ENCODE assay signal across 8 cellular contexts in the genomic region with DNA sequence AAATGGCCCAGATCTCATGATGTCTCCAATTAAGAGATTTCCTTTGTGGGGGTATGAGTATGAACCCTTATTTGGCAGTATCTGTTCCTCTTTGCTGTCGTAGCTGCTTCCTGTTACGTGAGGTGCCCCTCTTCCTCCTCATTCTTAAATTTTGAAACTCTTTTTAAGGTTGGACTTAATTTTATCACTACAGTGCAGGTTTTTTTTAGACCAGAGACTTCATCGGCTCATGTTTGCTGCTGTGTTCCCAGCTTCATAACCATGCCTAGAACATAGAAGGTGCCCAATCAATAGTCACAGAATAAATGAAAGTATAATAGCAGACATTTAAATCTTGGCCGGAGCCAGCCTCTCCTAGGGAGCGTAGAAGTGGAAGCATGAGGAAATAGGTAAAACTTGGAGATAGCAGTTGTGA. TPM values are rescaled to one million over a fixed set of nuclear protein-coding genes. Genes with fewer than 3 reads are reported as not detected.
DNase-seq lines count a peak whose midpoint lies in the region; ATAC-seq and TF ChIP-seq lines count a peak whose summit lies in the region.

No MANE protein-coding gene starts in this region.

- no peak overlapping the region for H3K4me3 Mint-ChIP-seq in endodermal cell

- peaks cover 44% of the 10 kb centered on the region for H3K36me3 Mint-ChIP-seq in endodermal cell (ENCODE audit: low read depth)

- no peaks in the 10 kb centered on the region for H3K9me2 ChIP-seq in Karpas-422 (replicated peaks; ENCODE audit: insufficient read depth, low read length)

- H3K9me3 ChIP-seq in Karpas-422 (ENCODE audit: low read length) = no peaks in the 10 kb centered on the region
- H3K9me3 ChIP-seq in endodermal cell (ENCODE audit: control insufficient read depth, low read length) = peaks cover 13% of the 10 kb centered on the region

- ATAC-seq in GM21528 (IDR thresholded peaks at IDR 0.05; ENCODE audit: low FRiP score, unreplicated experiment) (peak; percentile 40), HG02840 (IDR thresholded peaks at IDR 0.05; ENCODE audit: low FRiP score, unreplicated experiment) (no peak)

- TF ChIP-seq CTCF in GM12875 (IDR thresholded peaks at IDR 0.05; ENCODE audit: borderline replicate concordance, insufficient read depth, low read depth, low read length) (no peak), endodermal cell (conservative IDR thresholded peaks at IDR 0.05) (no peak)

- no peaks in the 10 kb centered on the region for H4K20me1 ChIP-seq in Karpas-422 (ENCODE audit: insufficient read depth, low read depth, low read length)

- 88 to 94% methylated on average over 2 to 5 of the region's 5 CpGs for WGBS in endodermal cell (ENCODE audit: insufficient coverage in 1 of 2, insufficient read length in 1 of 2), 2 experiments

- H3K27me3 ChIP-seq in Karpas-422 (ENCODE audit: low read length) (no peaks in the 10 kb centered on the region), endodermal cell (ENCODE audit: control insufficient read depth, insufficient read depth, low read length, poor library complexity, severe bottlenecking) (no peaks in the 10 kb centered on the region), H7 (ENCODE audit: control insufficient read depth, insufficient read depth, low read length) (no peaks in the 10 kb centered on the region)

- H3K27ac Mint-ChIP-seq in endodermal cell = no peak overlapping the region

- H3K36me3 ChIP-seq in Karpas-422 (ENCODE audit: insufficient read depth, low read length) (peaks cover 45% of the 10 kb centered on the region), endodermal cell (ENCODE audit: control insufficient read depth, insufficient read depth, low read length) (peaks cover 48% of the 10 kb centered on the region), H7 (replicated peaks; ENCODE audit: control insufficient read depth, insufficient read depth, low read length) (no peaks in the 10 kb centered on the region)

- H3K79me2 ChIP-seq in Karpas-422 (ENCODE audit: low read length) = peaks cover 70% of the 10 kb centered on the region

- H3K4me3 ChIP-seq in GM12875 (ENCODE audit: low read depth, low read length) (peak overlapping the region; percentile 71), Karpas-422 (ENCODE audit: low read length) (peak overlapping the region; percentile 88), endodermal cell (ENCODE audit: low read length) (peak overlapping the region; percentile 97), H7 (ENCODE audit: insufficient read depth, low read depth, low read length) (no peak overlapping the region)

- peak; percentile 90 for DNase-seq in Karpas-422
- no peak for DNase-seq in endodermal cell
- DNase-seq in HK-2 (ENCODE audit: unreplicated experiment) = no peak
- DNase-seq in SK-N-DZ (ENCODE audit: low spot score) = no peak
- no peak for DNase-seq in H7

- peaks cover 28% of the 10 kb centered on the region for H3K4me1 ChIP-seq in Karpas-422 (ENCODE audit: low read length)
- H3K4me1 ChIP-seq in endodermal cell (ENCODE audit: control insufficient read depth, insufficient read depth, low read length) = peaks cover 3% of the 10 kb centered on the region

- H3K9ac ChIP-seq in Karpas-422 (ENCODE audit: low read length) (peak overlapping the region; percentile 91), endodermal cell (ENCODE audit: extremely low read depth, low read length, poor library complexity, severe bottlenecking) (no peak overlapping the region)

- H3K4me1 Mint-ChIP-seq in endodermal cell = peaks cover 13% of the 10 kb centered on the region

- H3K27ac ChIP-seq in Karpas-422 (ENCODE audit: low read length) (peak overlapping the region; percentile 86), endodermal cell (ENCODE audit: low read depth, low read length) (no peak overlapping the region)

- peaks cover 15% of the 10 kb centered on the region for H3K9me3 Mint-ChIP-seq in endodermal cell

- H3K4me2 ChIP-seq in Karpas-422 (ENCODE audit: low read depth, low read length, poor library complexity, severe bottlenecking) = peak overlapping the region; percentile 84

- H3K27me3 Mint-ChIP-seq in endodermal cell (ENCODE audit: insufficient read depth) = no peaks in the 10 kb centered on the region

- H2AFZ ChIP-seq in Karpas-422 (ENCODE audit: low read length) = no peak overlapping the region

RNA-seq across cellular contexts. Expression of gene MIOS, which starts 2.4 kb away (rescaled TPM):
- 89.1 and 105 TPM in 2 replicates for total RNA-seq in Karpas-422 (2014; rRNA removed; shearing (Covaris generic); ENCODE audit: low replicate concordance)
- total RNA-seq in endodermal cell = 10 to 100 TPM; 53.3 to 55.8 TPM
- polyA plus RNA-seq in endodermal cell (2013, experiment 1 of 2) = 30.4 TPM
- 31.4 TPM for polyA plus RNA-seq in endodermal cell (2013, experiment 2 of 2)
- polyA plus RNA-seq in SK-N-DZ (2014; cell fraction: cytosol; rRNA removed) = 53.1 and 70.5 TPM in 2 replicates
- polyA plus RNA-seq in SK-N-DZ (2014; cell fraction: nucleus; rRNA removed) = 71.0 and 83.2 TPM in 2 replicates
- 51.4 and 53.9 TPM in 2 replicates for total RNA-seq in H7 (2014; rRNA removed; shearing (Covaris generic))

RNA-seq across cellular contexts. Expression of gene COL28A1, which starts 33.4 kb away (rescaled TPM):
- total RNA-seq in Karpas-422 (2014; rRNA removed; shearing (Covaris generic); ENCODE audit: low replicate concordance) = 0.69 TPM in 1 of 2 replicates, not detected in the other
- total RNA-seq in endodermal cell = 1 to 10 TPM in 1 of 2 donors, under 1 TPM in 1; 0.44 to 1.2 TPM
- polyA plus RNA-seq in endodermal cell (2013, experiment 1 of 2) = 0.46 TPM
- 0.37 TPM for polyA plus RNA-seq in endodermal cell (2013, experiment 2 of 2)
- 0.07 and 0.21 TPM in 2 replicates for polyA plus RNA-seq in SK-N-DZ (2014; cell fraction: cytosol; rRNA removed)
- 0.33 and 0.35 TPM in 2 replicates for polyA plus RNA-seq in SK-N-DZ (2014; cell fraction: nucleus; rRNA removed)
- total RNA-seq in H7 (2014; rRNA removed; shearing (Covaris generic)) = 0.17 and 0.22 TPM in 2 replicates
